Comparison of ENCODE assay signal across 11 cellular contexts in the genomic region with DNA sequence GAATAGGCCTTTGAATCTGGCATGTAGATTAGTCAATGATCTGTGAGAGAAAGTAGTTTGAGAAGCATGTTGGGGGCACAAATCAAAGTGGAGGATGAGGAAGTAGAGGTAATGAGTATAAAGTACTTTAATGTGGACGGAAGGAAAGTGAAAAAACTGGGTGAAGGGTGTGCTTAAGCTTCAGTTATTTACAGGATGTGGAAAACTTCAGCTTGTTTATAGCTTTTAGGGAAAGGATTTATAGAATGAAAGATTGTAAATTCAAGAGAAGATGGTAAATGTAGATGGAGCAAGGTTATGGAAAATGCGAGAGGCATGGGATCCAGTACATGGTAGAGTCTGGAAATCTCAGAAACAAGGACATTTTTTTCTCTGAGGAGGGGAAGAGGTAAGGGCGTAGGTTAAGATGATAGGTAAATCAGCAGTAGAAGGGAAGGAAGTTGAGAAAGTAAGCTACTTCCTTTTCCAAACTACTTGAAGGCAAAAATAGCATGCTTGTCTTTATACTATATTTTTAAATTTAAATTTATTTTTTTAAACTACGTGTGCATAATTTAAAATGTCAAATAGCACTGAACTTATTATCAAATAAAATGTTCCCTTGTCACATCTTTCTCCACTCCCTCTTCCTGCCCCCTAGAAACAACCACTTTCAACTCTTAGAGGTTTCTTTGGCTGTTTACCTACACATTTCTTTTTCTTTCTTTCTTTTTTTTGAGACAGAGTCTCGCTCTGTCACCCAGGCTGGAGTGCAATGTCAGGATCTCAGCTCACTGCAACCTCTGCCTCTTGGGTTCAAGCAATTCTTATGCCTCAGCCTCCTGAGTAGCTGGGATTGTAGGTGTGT. TPM values are rescaled to one million over a fixed set of nuclear protein-coding genes. Genes with fewer than 3 reads are reported as not detected.
DNase-seq lines count a peak whose midpoint lies in the region; ATAC-seq, FAIRE-seq and TF ChIP-seq lines count a peak whose summit lies in the region.
"Had no signal": no experiment of that assay in that cellular context is flagged by ENCODE, and none has a peak within 500 bp of the region (broad histone marks: within the 10 kb centered on the region; RNA-seq: fewer than 3 reads in every experiment).

No MANE protein-coding gene starts in this region.

- no peak overlapping the region for H2AK9ac ChIP-seq in IMR-90 (replicated peaks; ENCODE audit: low read depth, low read length, poor library complexity)

- no TSS peak for BruUV-seq in IMR-90 (replicated peaks; lab: Mats Ljungman, UMichigan)

- H4K8ac ChIP-seq in IMR-90 (ENCODE audit: low read depth in 2 of 2, low read length in 2 of 2) = no peak overlapping the region

- H3K9me3 ChIP-seq in IMR-90 (ENCODE audit: control insufficient read depth, insufficient read depth, low read length) (no peaks in the 10 kb centered on the region), muscle layer of duodenum (ENCODE audit: control insufficient read depth in 1 of 2, low read length in 2 of 2) (no peaks in the 10 kb centered on the region)
- H3K9me3 ChIP-seq: gastrocnemius medialis had no signal

- ATAC-seq in IMR-90 (ENCODE audit: low read depth) = no peak
- no peak for ATAC-seq in HG02884 (IDR thresholded peaks at IDR 0.05; ENCODE audit: unreplicated experiment)
- ATAC-seq: gastrocnemius medialis had no signal

- no peaks in the 10 kb centered on the region for H3K36me3 ChIP-seq in IMR-90 (ENCODE audit: control insufficient read depth, insufficient read depth, low read length)
- no peaks in the 10 kb centered on the region for H3K36me3 ChIP-seq in muscle layer of duodenum (ENCODE audit: control insufficient read depth in 1 of 2, insufficient read depth in 2 of 2, low read length in 2 of 2)
- H3K36me3 ChIP-seq: gastrocnemius medialis had no signal

- dilution Hi-C loops in IMR-90 (cut with HindIII; ENCODE audit: low sequenced_read_pairs, unreplicated experiment) = no loop called here

- no peak overlapping the region for H3K9ac ChIP-seq in IMR-90 (ENCODE audit: low read depth, low read length)

- peaks cover 1% of the 10 kb centered on the region for H3K9me3 Mint-ChIP-seq in activated naive CD8-positive, alpha-beta T cell treated with anti-CD3 and anti-CD28 coated beads for 36 hours

- H3K18ac ChIP-seq in IMR-90 (ENCODE audit: low read depth, low read length) = peak overlapping the region; percentile 52; the same call in 1 of the 2 replicates

- no peak overlapping the region for H3K56ac ChIP-seq in IMR-90 (ENCODE audit: extremely low read depth, insufficient read depth, low read length)

- WGBS in IMR-90 (ENCODE audit: extremely low coverage in 2 of 2, insufficient read length in 1 of 2), 2 experiments = 82% methylated on average over 2 of the region's 5 CpGs; no CpG with 5 or more reads in 1 of the 2 experiments
- 70 to 76% methylated on average over 5 of the region's 5 CpGs for WGBS in lower leg skin, 2 donors

- H2AK5ac ChIP-seq in IMR-90 (ENCODE audit: low read depth, low read length) = no peak overlapping the region

- H4K91ac ChIP-seq in IMR-90 (ENCODE audit: insufficient read depth, low read depth, low read length) = no peak overlapping the region

- no peak overlapping the region for H3K4ac ChIP-seq in IMR-90 (ENCODE audit: low read depth, low read length)

- H2BK15ac ChIP-seq in IMR-90 (ENCODE audit: low read depth, low read length) = no peak overlapping the region

- H3K4me3 ChIP-seq in IMR-90 (ENCODE audit: insufficient read depth, low read depth, low read length) (no peak overlapping the region), muscle layer of duodenum (ENCODE audit: low read depth in 1 of 2, low read length in 2 of 2) (peak overlapping the region in 1 of 2 donors; percentile 4), lower leg skin (ENCODE audit: low read depth, poor library complexity, severe bottlenecking) (no peak overlapping the region)
- H3K4me3 ChIP-seq: gastrocnemius medialis had no signal

- TF ChIP-seq RAD21 in IMR-90 (IDR thresholded peaks at IDR 0.05; ENCODE audit: low read length) = no peak

- peak overlapping the region; percentile 96 for H3K27ac Mint-ChIP-seq in activated naive CD8-positive, alpha-beta T cell treated with anti-CD3 and anti-CD28 coated beads for 36 hours

- no peak overlapping the region; the same call in 1 of the 2 replicates for H4K5ac ChIP-seq in IMR-90 (ENCODE audit: low read depth, low read length)

- POLR2A ChIA-PET in IMR-90 (lab: Charles Lee; ENCODE audit: unreplicated experiment) (no interaction called here), RWPE1 (lab: Yijun Ruan, JAX; ENCODE audit: low non-redundant PET) (no interaction called here)

- no peak overlapping the region for H3K14ac ChIP-seq in IMR-90 (replicated peaks; ENCODE audit: low read depth, low read length)

- no peak overlapping the region for H3K23ac ChIP-seq in IMR-90 (ENCODE audit: low read depth, low read length)

- TF ChIP-seq POLR2A in IMR-90 (IDR thresholded peaks at IDR 0.05; ENCODE audit: low read depth, low read length) = no peak
- TF ChIP-seq POLR2A in lower leg skin (IDR thresholded peaks at IDR 0.05) = no peak

- H3K9me1 ChIP-seq in IMR-90 (ENCODE audit: insufficient read depth, low read length) = no peaks in the 10 kb centered on the region

- peaks cover 58% of the 10 kb centered on the region for H3K4me1 Mint-ChIP-seq in activated naive CD8-positive, alpha-beta T cell treated with anti-CD3 and anti-CD28 coated beads for 36 hours

- in situ Hi-C loops in IMR-90 (cut with MboI; ENCODE audit: low sequenced_read_pairs) = no loop called here

- peak; percentile 25 for FAIRE-seq in D721Med (lab: Jason Lieb, UNC)
- FAIRE-seq in urothelium cell line (lab: Jason Lieb, UNC) = no peak

- DNase-seq in D721Med (ENCODE audit: insufficient read length, low spot score) = no peak
- DNase-seq in IMR-90 = no peak
- no peak for DNase-seq in activated naive CD8-positive, alpha-beta T cell treated with anti-CD3 and anti-CD28 coated beads for 36 hours
- no peak for DNase-seq in lower leg skin (ENCODE audit: low spot score in 2 of 2)
- no peak for DNase-seq in RWPE1 (ENCODE audit: low spot score)
- no peak for DNase-seq in urothelium cell line (ENCODE audit: low spot score)
- DNase-seq: activated CD4-positive, CD25-positive, alpha-beta regulatory T cell; gastrocnemius medialis; NCI-H1048 had no signal

- H3K27ac ChIP-seq in IMR-90 (ENCODE audit: insufficient read depth, low read length) (no peak overlapping the region), muscle layer of duodenum (ENCODE audit: low read length) (peak overlapping the region; percentile 28), RWPE1 (no peak overlapping the region)
- H3K27ac ChIP-seq: gastrocnemius medialis had no signal

- TF ChIP-seq CTCF in D721Med (IDR thresholded peaks at IDR 0.05; ENCODE audit: insufficient read depth, missing control alignments) = no peak
- TF ChIP-seq CTCF in IMR-90 (conservative IDR thresholded peaks at IDR 0.05; ENCODE audit: low read depth, low read length) = no peak
- no peak for TF ChIP-seq CTCF in lower leg skin (IDR thresholded peaks at IDR 0.05)
- no peak for TF ChIP-seq CTCF in RWPE1 (conservative IDR thresholded peaks at IDR 0.05; ENCODE audit: low read depth)

- H3K79me1 ChIP-seq in IMR-90 (ENCODE audit: low read depth in 1 of 2, low read length in 2 of 2) = peaks cover 0 to under 1% of the 10 kb centered on the region in 2 experiments; a peak in 1 of 4 replicates

- H3K4me1 ChIP-seq in IMR-90 (ENCODE audit: control insufficient read depth, insufficient read depth, low read length) = peaks cover 2% of the 10 kb centered on the region
- H3K4me1 ChIP-seq in muscle layer of duodenum (ENCODE audit: control insufficient read depth in 1 of 2, insufficient read depth in 2 of 2, low read length in 2 of 2) = peaks cover 0 to 5% of the 10 kb centered on the region in 2 donors

- H2BK120ac ChIP-seq in IMR-90 (ENCODE audit: low read depth, low read length) = no peak overlapping the region

- intact Hi-C loops in IMR-90 (cut with micrococcal nuclease) (no loop called here), lower leg skin (cut with DNase I; ENCODE audit: low total_unique reads) (no loop called here)

- no peak overlapping the region for H2BK20ac ChIP-seq in IMR-90 (ENCODE audit: low read depth, low read length)

- no peaks in the 10 kb centered on the region for H3K27me3 ChIP-seq in IMR-90 (ENCODE audit: control insufficient read depth, insufficient read depth, low read length)
- H3K27me3 ChIP-seq in muscle layer of duodenum (ENCODE audit: low read depth, low read length) = no peaks in the 10 kb centered on the region
- H3K27me3 ChIP-seq: gastrocnemius medialis had no signal

- H4K20me1 ChIP-seq in IMR-90 (ENCODE audit: insufficient read depth, low read length) = no peaks in the 10 kb centered on the region

- CTCF ChIA-PET in IMR-90 (lab: Yijun Ruan, JAX) = interaction anchor here (0.7 kb wide), 1 partner anchor 72 kb away, joined by 4 read pairs; no protein-coding TSS in a partner anchor
- CTCF ChIA-PET in RWPE1 (lab: Yijun Ruan, JAX) = interaction anchor here (0.6 kb wide), 1 partner anchor 493 kb away, joined by 3 read pairs; no protein-coding TSS in a partner anchor

- H3K4me3 Mint-ChIP-seq in activated naive CD8-positive, alpha-beta T cell treated with anti-CD3 and anti-CD28 coated beads for 36 hours = peak overlapping the region; percentile 76

- peak overlapping the region; percentile 58; the same call in 1 of the 2 replicates for H3K4me2 ChIP-seq in IMR-90 (ENCODE audit: low read depth, low read length)

- H2BK5ac ChIP-seq in IMR-90 (ENCODE audit: low read depth, low read length, poor library complexity, severe bottlenecking) = peak overlapping the region; percentile 3

- H3K36me3 Mint-ChIP-seq in activated naive CD8-positive, alpha-beta T cell treated with anti-CD3 and anti-CD28 coated beads for 36 hours = peaks cover 12% of the 10 kb centered on the region

- H2AFZ ChIP-seq in IMR-90 (replicated peaks; ENCODE audit: low read length, poor library complexity) = no peak overlapping the region

- no peaks in the 10 kb centered on the region for H3K27me3 Mint-ChIP-seq in activated naive CD8-positive, alpha-beta T cell treated with anti-CD3 and anti-CD28 coated beads for 36 hours

TF ChIP-seq in IMR-90, 13 proteins besides CTCF, POLR2A, EP300 and RAD21:
- TF ChIP-seq CEBPB (IDR thresholded peaks at IDR 0.05; ENCODE audit: low read depth, low read length) = no peak

RNA-seq across cellular contexts. Expression of a gene that starts 8.5 kb away (rescaled TPM):
- total RNA-seq in IMR-90 (2012; rRNA removed) (0.54 and 1.1 TPM in 2 replicates), lower leg skin (10 to 100 TPM in 3 of 4 donors, 1 to 10 TPM in 1; 9.6 to 28.8 (median 17.0) TPM)
- polyA plus RNA-seq in IMR-90 (2012; rRNA removed) = 0.66 and 0.79 TPM in 2 replicates
- 0.32 and 0.38 TPM in 2 replicates for polyA plus RNA-seq in IMR-90 (2012; cell fraction: cytosol; rRNA removed)
- polyA plus RNA-seq in IMR-90 (2012; cell fraction: nucleus; rRNA removed; ENCODE audit: low replicate concordance) = 0.25 and 1.0 TPM in 2 replicates
- total RNA-seq in activated naive CD8-positive, alpha-beta T cell treated with anti-CD3 and anti-CD28 coated beads for 36 hours = 10 to 100 TPM; 23.4 to 25.0 TPM
